ENCODE assay signal across 17 cellular contexts in genomic region chr11:1939006-1939626, GRCh38. TPM values are rescaled to one million over a fixed set of nuclear protein-coding genes. Genes with fewer than 3 reads are reported as not detected.
A peak's percentile ranks its signal among the peaks of the same experiment; 100 is the strongest.
DNase-seq lines count a peak whose midpoint lies in the region; ATAC-seq and TF ChIP-seq lines count a peak whose summit lies in the region.
"Had no signal": no experiment of that assay in that cellular context is flagged by ENCODE, and none has a peak within 500 bp of the region (broad histone marks: within the 10 kb centered on the region; RNA-seq: fewer than 3 reads in every experiment).

No MANE protein-coding gene starts in this region.

- H3K27me3 ChIP-seq in left lung (peaks cover 0 to 13% of the 10 kb centered on the region in 2 donors), spleen (replicated peaks in 1 of 7) (peaks cover 0 to 19% (median 0%) of the 10 kb centered on the region in 7 donors)

- H3K9me3 ChIP-seq in left lung, result no peaks in the 10 kb centered on the region
- no peaks in the 10 kb centered on the region for H3K9me3 ChIP-seq in spleen

- ATAC-seq in activated B cell treated with CpG ODN at 0.5 μM for 24 hours (ENCODE audit: low read depth), result peak; percentile 31
- ATAC-seq in left lung, result peak; percentile 26

- H3K27ac ChIP-seq in left lung (no peak overlapping the region), spleen (no peak overlapping the region)
- H3K27ac ChIP-seq: 22Rv1 had no signal

- peaks cover 5% of the 10 kb centered on the region for H3K27me3 Mint-ChIP-seq in activated B cell treated with CpG ODN at 0.5 μM for 24 hours

- no peaks in the 10 kb centered on the region for H3K9me3 Mint-ChIP-seq in activated B cell treated with CpG ODN at 0.5 μM for 24 hours

- H3K4me1 Mint-ChIP-seq in activated B cell treated with CpG ODN at 0.5 μM for 24 hours, result peaks cover 2% of the 10 kb centered on the region

- POLR2A ChIA-PET in activated B cell treated with CpG ODN at 0.5 μM for 24 hours (lab: Charles Lee), result no interaction called here

- TF ChIP-seq POLR2A in spleen (IDR thresholded peaks at IDR 0.05), result no peak

- H3K27ac Mint-ChIP-seq in activated B cell treated with CpG ODN at 0.5 μM for 24 hours, result no peak overlapping the region

- H3K4me3 ChIP-seq in left lung (no peak overlapping the region), spleen (no peak overlapping the region)

- no peaks in the 10 kb centered on the region for H3K36me3 ChIP-seq in left lung
- no peaks in the 10 kb centered on the region for H3K36me3 ChIP-seq in spleen

- no peaks in the 10 kb centered on the region for H3K36me3 Mint-ChIP-seq in activated B cell treated with CpG ODN at 0.5 μM for 24 hours (ENCODE audit: low read depth)

- TF ChIP-seq CTCF in activated B cell treated with CpG ODN at 0.5 μM for 24 hours (IDR thresholded peaks at IDR 0.05) (no peak), left lung (IDR thresholded peaks at IDR 0.05) (no peak), spleen (IDR thresholded peaks at IDR 0.05 in 8 of 11, conservative IDR thresholded peaks at IDR 0.05 in 3 of 11) (no peak)

- WGBS in spleen, 5 donors, result 18 to 23% (median 20%) methylated on average over 22 to 23 of the region's 23 CpGs

- DNase-seq in DMS53 (lab: John Stamatoyannopoulos, UW) (peak; percentile 40), DMS53 treated with DMSO at 0.1 percent for 48 hours (lab: John Stamatoyannopoulos, UW; ENCODE audit: unreplicated experiment) (no peak), activated B cell treated with CpG ODN at 0.5 μM for 24 hours (peak; percentile 12), left lung (peak; percentile 34 to 57), spleen (peak; percentile 39), kidney tubule cell (ENCODE audit: low spot score) (no peak), activated gamma-delta T cell treated with Interleukin-2 at 50 U/mL for 16 hours (no peak)
- no peak for DNase-seq in stimulated activated CD4-positive, alpha-beta T cell treated with anti-CD3 and anti-CD28 coated beads, Interleukin-4, amount 100 ng/mL, for 24 hours
- DNase-seq: activated CD4-positive, CD25-positive, alpha-beta regulatory T cell; activated naive CD4-positive, alpha-beta T cell treated with Interleukin-2 at 50 U/mL for 16 hours; NCI-H1436; NCI-H774 had no signal

- intact Hi-C loops in activated B cell treated with CpG ODN at 0.5 μM for 24 hours (cut with micrococcal nuclease) (loop anchor here (1.0 kb wide), 1 partner anchor 24 kb away; no protein-coding TSS in a partner anchor), left lung (cut with DNase I) (no loop called here), spleen (cut with DNase I; ENCODE audit: low total_unique reads) (no loop called here)

- peaks cover 4 to 6% of the 10 kb centered on the region in 2 donors for H3K4me1 ChIP-seq in left lung
- peaks cover 0 to 9% (median 6%) of the 10 kb centered on the region in 6 donors for H3K4me1 ChIP-seq in spleen

- CTCF ChIA-PET in activated B cell treated with CpG ODN at 0.5 μM for 24 hours (lab: Charles Lee), result no interaction called here

- no peak overlapping the region for H3K4me3 Mint-ChIP-seq in activated B cell treated with CpG ODN at 0.5 μM for 24 hours

RNA-seq across cellular contexts. Expression of gene MRPL23, which starts 8.0 kb away (rescaled TPM):
- total RNA-seq in activated B cell treated with CpG ODN at 0.5 μM for 24 hours, result 89.8 and 95.0 TPM in 2 replicates
- 10 to 100 TPM; 62.2 to 71.6 TPM for total RNA-seq in left lung
- 10 to 100 TPM; 32.5 to 75.2 (median 44.5) TPM for total RNA-seq in spleen
- 100 to 1,000 TPM in 2 of 3 donors, 10 to 100 TPM in 1; 58.7 to 160 (median 122) TPM for polyA plus RNA-seq in spleen

RNA-seq across cellular contexts. Expression of gene TNNT3, which starts 19.6 kb away (rescaled TPM):
- total RNA-seq in activated B cell treated with CpG ODN at 0.5 μM for 24 hours, result 2.9 and 3.5 TPM in 2 replicates
- total RNA-seq in left lung, result 1 to 10 TPM; 2.0 to 3.0 TPM
- 1 to 10 TPM in 5 of 7 donors, under 1 TPM in 1, not detected in 1; 0.97 to 4.9 (median 1.9) TPM for total RNA-seq in spleen
- 1 to 10 TPM in 2 of 3 donors, under 1 TPM in 1; 0.64 to 4.4 (median 3.5) TPM for polyA plus RNA-seq in spleen
- total RNA-seq: Daoy, dermis blood vessel endothelial cell, HT-29, SK-MEL-5 had no signal

RNA-seq across cellular contexts. Expression of gene PRR33, which starts 47.4 kb away (rescaled TPM):
- 0.16 TPM in 1 of 2 replicates, not detected in the other for total RNA-seq in activated B cell treated with CpG ODN at 0.5 μM for 24 hours
- not detected for total RNA-seq in left lung
- not detected for total RNA-seq in spleen
- polyA plus RNA-seq in spleen, result under 1 TPM; 0.03 to 0.64 (median 0.20) TPM
- total RNA-seq: Daoy, dermis blood vessel endothelial cell, HT-29, SK-MEL-5 had no signal

RNA-seq across cellular contexts. Expression of gene H19, which starts 58.5 kb away (rescaled TPM):
- not detected in 2 replicates for total RNA-seq in activated B cell treated with CpG ODN at 0.5 μM for 24 hours
- total RNA-seq in left lung, result 100 to 1,000 TPM; 119 to 193 TPM
- 100 to 1,000 TPM in 3 of 7 donors, 10 to 100 TPM in 4; 21.0 to 620 (median 79.7) TPM for total RNA-seq in spleen
- polyA plus RNA-seq in spleen, result 100 to 1,000 TPM in 2 of 3 donors, 10 to 100 TPM in 1; 10.1 to 104 (median 101) TPM

Comparison
In these comparisons a context has a peak if more than half of its experiments do, and no peak if none do; other contexts are left out.
1. DNase-seq: peak in DMS53 (single experiment), activated B cell treated with CpG ODN at 0.5 μM for 24 hours (single experiment), left lung (2 of 2) and spleen (single experiment); none in DMS53 treated with DMSO at 0.1 percent for 48 hours (single experiment), kidney tubule cell (single experiment), stimulated activated CD4-positive, alpha-beta T cell treated with anti-CD3 and anti-CD28 coated beads, Interleukin-4, amount 100 ng/mL, for 24 hours (single experiment) and activated gamma-delta T cell treated with Interleukin-2 at 50 U/mL for 16 hours (single experiment).